14 cellular contexts compared by ENCODE assay signal in the genomic region with DNA sequence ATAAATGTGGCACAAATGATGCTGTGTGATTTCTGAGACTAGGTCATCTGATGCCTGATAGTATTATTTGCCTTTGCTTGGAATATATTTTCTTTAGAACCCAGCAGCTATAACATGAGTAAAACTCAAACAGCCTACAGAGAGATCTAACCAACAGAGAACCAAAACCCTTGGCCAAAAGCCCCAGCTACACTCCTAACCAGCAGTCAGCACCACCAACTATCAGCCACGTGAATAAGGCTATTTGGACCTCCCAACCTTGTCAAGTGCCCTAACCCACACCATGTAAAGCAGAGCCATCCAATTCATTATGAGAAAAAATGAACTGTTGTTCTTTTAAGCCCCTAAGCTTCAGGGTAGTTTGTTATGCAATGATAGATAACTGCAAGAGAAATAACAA.
DNase-seq lines count a peak whose midpoint lies in the region; ATAC-seq, FAIRE-seq and TF ChIP-seq lines count a peak whose summit lies in the region.
"Had no signal": no experiment of that assay in that cellular context is flagged by ENCODE, and none has a peak within 500 bp of the region (broad histone marks: within the 10 kb centered on the region; RNA-seq: fewer than 3 reads in every experiment).

No MANE protein-coding gene starts in this region.

- TF ChIP-seq CTCF in CD4-positive, alpha-beta T cell (IDR thresholded peaks at IDR 0.05) = no peak
- no peak for TF ChIP-seq CTCF in nephron progenitor cell (IDR thresholded peaks at IDR 0.05)

- H3K4me1 Mint-ChIP-seq in CD4-positive, alpha-beta T cell (ENCODE audit: low read depth) = peaks cover 22% of the 10 kb centered on the region
- H3K4me1 Mint-ChIP-seq in nephron progenitor cell = no peaks in the 10 kb centered on the region

- H3K27ac Mint-ChIP-seq in CD4-positive, alpha-beta T cell = peak overlapping the region; percentile 49
- peak overlapping the region; percentile 12 for H3K27ac Mint-ChIP-seq in nephron progenitor cell
- H3K27ac Mint-ChIP-seq: GM23338 had no signal

- no peaks in the 10 kb centered on the region for H3K27me3 ChIP-seq in CD4-positive, alpha-beta T cell (ENCODE audit: control insufficient read depth, insufficient read depth, low read length)
- H3K27me3 ChIP-seq: BLaER1 treated with 17β-estradiol and CSF1 and Interleukin-3, amounts not matched to agents 10 nM and 100 nM had no signal

- CTCF ChIA-PET in CD4-positive, alpha-beta T cell (lab: Charles Lee) = no interaction called here

- intact Hi-C loops in CD4-positive, alpha-beta T cell (cut with DNase I, micrococcal nuclease) = no loop called here

- no peak overlapping the region for H3K27ac ChIP-seq in CD4-positive, alpha-beta T cell (ENCODE audit: low read depth, low read length)
- H3K27ac ChIP-seq: BLaER1 treated with 17β-estradiol and CSF1 and Interleukin-3, amounts not matched to agents 10 nM and 100 nM had no signal

- peak; percentile 57 for FAIRE-seq in H54 (lab: Jason Lieb, UNC)

- TF ChIP-seq POLR2A in H54 (IDR thresholded peaks at IDR 0.05; ENCODE audit: low read depth, low read length) = no peak
- TF ChIP-seq POLR2A in erythroblast (IDR thresholded peaks at IDR 0.05; ENCODE audit: low read length) = no peak

- H3K36me3 Mint-ChIP-seq in CD4-positive, alpha-beta T cell (ENCODE audit: low read depth) = peaks cover 67% of the 10 kb centered on the region
- H3K36me3 Mint-ChIP-seq in nephron progenitor cell (ENCODE audit: low read depth) = peaks cover 63% of the 10 kb centered on the region

- no peak for ATAC-seq in CD4-positive, alpha-beta T cell (ENCODE audit: poor library complexity)
- ATAC-seq: GM23338 had no signal

- no peaks in the 10 kb centered on the region for H3K27me3 Mint-ChIP-seq in CD4-positive, alpha-beta T cell
- no peaks in the 10 kb centered on the region for H3K27me3 Mint-ChIP-seq in nephron progenitor cell (ENCODE audit: low read depth, poor library complexity)
- H3K27me3 Mint-ChIP-seq: CD4-positive, alpha-beta memory T cell had no signal

- POLR2A ChIA-PET in CD4-positive, alpha-beta T cell (lab: Charles Lee) = no interaction called here

- DNase-seq in CD4-positive, alpha-beta T cell = no peak
- DNase-seq in H54 (ENCODE audit: insufficient read length, low spot score) (no peak), amniotic epithelial cell (ENCODE audit: low read depth) (peak; percentile 25), nephron progenitor cell (no peak), NCI-H774 (lab: John Stamatoyannopoulos, UW) (no peak), erythroblast (lab: John Stamatoyannopoulos, UW) (no peak), pons (ENCODE audit: low spot score) (no peak)
- DNase-seq in activated CD4-positive, CD25-positive, alpha-beta regulatory T cell (lab: John Stamatoyannopoulos, UW) = no peak
- DNase-seq: ACHN; CD4-positive, alpha-beta memory T cell; DMS79 had no signal

- H3K4me3 Mint-ChIP-seq in CD4-positive, alpha-beta T cell = no peak overlapping the region
- H3K4me3 Mint-ChIP-seq in nephron progenitor cell = no peak overlapping the region
- H3K4me3 Mint-ChIP-seq: CD4-positive, alpha-beta memory T cell; GM23338 had no signal

- H3K9me3 Mint-ChIP-seq in CD4-positive, alpha-beta T cell = no peaks in the 10 kb centered on the region
- H3K9me3 Mint-ChIP-seq in nephron progenitor cell = peaks cover 25% of the 10 kb centered on the region
- H3K9me3 Mint-ChIP-seq: CD4-positive, alpha-beta memory T cell had no signal

- no peaks in the 10 kb centered on the region for H3K9me3 ChIP-seq in CD4-positive, alpha-beta T cell (ENCODE audit: control insufficient read depth, low read length)
- H3K9me3 ChIP-seq: HAP-1 had no signal
